1 cellular context compared by ENCODE assay signal in genomic region chr17:43612515-43612914, GRCh38.
TF ChIP-seq lines count a peak whose summit lies in the region.

No MANE protein-coding gene starts in this region.

TF ChIP-seq in WTC11, 78 proteins besides CTCF, POLR2A, EP300 and RAD21 (continued from another document):
- TF ChIP-seq ZNF425 (CRISPR knock-in tag; conservative IDR thresholded peaks at IDR 0.05) (no peak), CREM (CRISPR knock-in tag; IDR thresholded peaks at IDR 0.05) (no peak), GTF2I (CRISPR knock-in tag; conservative IDR thresholded peaks at IDR 0.05) (no peak), RORB (CRISPR knock-in tag; IDR thresholded peaks at IDR 0.05) (no peak), ZNF423 (CRISPR knock-in tag; IDR thresholded peaks at IDR 0.05) (no peak), GRHL2 (CRISPR knock-in tag; IDR thresholded peaks at IDR 0.05; ENCODE audit: insufficient replicate concordance, severe bottlenecking) (no peak)
- TF ChIP-seq, protein P1, sequence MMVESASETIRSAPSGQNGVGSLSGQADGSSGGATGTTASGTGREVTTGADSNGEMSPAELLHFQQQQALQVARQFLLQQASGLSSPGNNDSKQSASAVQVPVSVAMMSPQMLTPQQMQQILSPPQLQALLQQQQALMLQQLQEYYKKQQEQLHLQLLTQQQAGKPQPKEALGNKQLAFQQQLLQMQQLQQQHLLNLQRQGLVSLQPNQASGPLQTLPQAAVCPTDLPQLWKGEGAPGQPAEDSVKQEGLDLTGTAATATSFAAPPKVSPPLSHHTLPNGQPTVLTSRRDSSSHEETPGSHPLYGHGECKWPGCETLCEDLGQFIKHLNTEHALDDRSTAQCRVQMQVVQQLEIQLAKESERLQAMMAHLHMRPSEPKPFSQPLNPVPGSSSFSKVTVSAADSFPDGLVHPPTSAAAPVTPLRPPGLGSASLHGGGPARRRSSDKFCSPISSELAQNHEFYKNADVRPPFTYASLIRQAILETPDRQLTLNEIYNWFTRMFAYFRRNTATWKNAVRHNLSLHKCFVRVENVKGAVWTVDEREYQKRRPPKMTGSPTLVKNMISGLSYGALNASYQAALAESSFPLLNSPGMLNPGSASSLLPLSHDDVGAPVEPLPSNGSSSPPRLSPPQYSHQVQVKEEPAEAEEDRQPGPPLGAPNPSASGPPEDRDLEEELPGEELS (CRISPR knock-in tag; IDR thresholded peaks at IDR 0.05) = no peak
